ENCODE assay signal across 1 cellular context in genomic region chr5:90434116-90434714, GRCh38.
TF ChIP-seq lines count a peak whose summit lies in the region.

No MANE protein-coding gene starts in this region.

TF ChIP-seq in GM12878, 131 proteins besides CTCF, POLR2A, EP300 and RAD21:
- TF ChIP-seq POLR2AphosphoS2 (IDR thresholded peaks at IDR 0.05; ENCODE audit: low read depth, low read length) (no peak), SMC3 (IDR thresholded peaks at IDR 0.05; ENCODE audit: borderline replicate concordance, low read length) (peak; percentile 32; the same call in 1 of the 2 replicates)
